13 cellular contexts compared by ENCODE assay signal in the genomic region with DNA sequence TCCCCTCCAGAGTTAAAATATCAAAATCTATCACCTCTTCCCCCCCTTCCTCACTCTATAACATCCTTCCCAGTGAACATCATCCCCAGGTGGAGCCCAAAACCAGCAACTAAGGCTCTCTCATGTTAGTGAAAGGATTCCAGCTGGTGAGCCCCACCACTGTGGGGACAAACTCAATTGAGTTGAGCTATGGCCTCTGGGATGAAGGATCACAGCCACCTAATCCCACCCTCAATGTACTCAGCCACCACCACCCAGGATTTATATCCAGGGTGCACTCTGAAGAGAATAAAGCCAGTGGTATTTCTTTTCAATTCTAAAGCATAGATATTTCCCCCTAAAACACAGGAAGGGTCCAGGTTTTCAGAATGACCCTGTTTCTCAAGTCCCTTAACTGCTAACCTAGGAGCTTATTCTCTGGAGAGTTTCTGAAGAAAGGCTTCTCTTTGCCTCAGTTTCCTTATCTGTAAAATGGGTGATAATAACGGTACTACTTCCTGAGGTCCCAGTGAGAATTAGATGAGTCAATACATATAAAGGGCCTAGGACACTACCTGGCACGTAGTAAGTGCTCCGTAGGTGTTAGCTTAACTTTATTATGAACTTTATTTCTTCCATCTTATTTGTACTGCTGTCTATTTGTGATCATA. TPM values are rescaled to one million over a fixed set of nuclear protein-coding genes. Genes with fewer than 3 reads are reported as not detected.
DNase-seq lines count a peak whose midpoint lies in the region; ATAC-seq, FAIRE-seq and TF ChIP-seq lines count a peak whose summit lies in the region.
"Had no signal": no experiment of that assay in that cellular context is flagged by ENCODE, and none has a peak within 500 bp of the region (broad histone marks: within the 10 kb centered on the region; RNA-seq: fewer than 3 reads in every experiment).

No MANE protein-coding gene starts in this region.

- in situ Hi-C loops in K562 (cut with MboI), result no loop called here
- in situ Hi-C loops in transverse colon (cut with MboI; ENCODE audit: low pct_ligation_motif_present in 1 of 4, low pct_unique_long_range_greater_than_20kb in 1 of 4, low sequenced_read_pairs in 3 of 4), result no loop called here

- TF ChIP-seq CTCF in left ventricle myocardium inferior (IDR thresholded peaks at IDR 0.05; ENCODE audit: borderline replicate concordance) (no peak), K562 (IDR thresholded peaks at IDR 0.05 in 2 of 3, conservative IDR thresholded peaks at IDR 0.05 in 1 of 3; ENCODE audit: insufficient read depth in 2 of 3, low read depth in 1 of 3, low read length in 3 of 3) (no peak), transverse colon (IDR thresholded peaks at IDR 0.05) (no peak), BE2C (IDR thresholded peaks at IDR 0.05; ENCODE audit: low read depth, low read length) (no peak)

- FAIRE-seq in K562 (lab: Jason Lieb, UNC), result no peak

- no peak for ATAC-seq in Right ventricle myocardium inferior
- no peak for ATAC-seq in K562
- ATAC-seq in GM18873 (IDR thresholded peaks at IDR 0.05; ENCODE audit: low FRiP score, unreplicated experiment), result no peak

- no peak for TF ChIP-seq EP300 in K562 (IDR thresholded peaks at IDR 0.05; ENCODE audit: low read length)
- no peak for TF ChIP-seq EP300 in transverse colon (IDR thresholded peaks at IDR 0.05; ENCODE audit: low read depth)

- no peaks in the 10 kb centered on the region for H3K9me1 ChIP-seq in K562 (ENCODE audit: control insufficient read depth, insufficient read depth, low read length)

- H3K9me3 ChIP-seq in left ventricle myocardium inferior (replicated peaks), result no peaks in the 10 kb centered on the region
- H3K9me3 ChIP-seq in K562 (replicated peaks; ENCODE audit: control insufficient read depth, insufficient read depth, low read depth, low read length), result no peaks in the 10 kb centered on the region
- H3K9me3 ChIP-seq in transverse colon, result no peaks in the 10 kb centered on the region
- no peaks in the 10 kb centered on the region for H3K9me3 ChIP-seq in BE2C
- H3K9me3 ChIP-seq: HAP-1 had no signal

- H3K4me3 ChIP-seq in left ventricle myocardium inferior (peak overlapping the region; percentile 77), K562 (peak overlapping the region; percentile 64), transverse colon (peak overlapping the region in 1 of 4 donors; percentile 61), BE2C (ENCODE audit: low read depth, low read length) (no peak overlapping the region)

- H4K20me1 ChIP-seq in K562 (replicated peaks; ENCODE audit: control insufficient read depth, insufficient read depth, low read length), result peaks cover 27% of the 10 kb centered on the region

- peak overlapping the region; percentile 68 to 98; a peak in 3 of 4 replicates for H3K9ac ChIP-seq in K562 (ENCODE audit: insufficient read depth in 1 of 2, low read depth in 2 of 2, low read length in 2 of 2)

- H3K27ac ChIP-seq in left ventricle myocardium inferior (replicated peaks), result no peak overlapping the region
- H3K27ac ChIP-seq in K562 (ENCODE audit: extremely low read depth, low read depth, low read length), result peak overlapping the region; percentile 98
- no peak overlapping the region for H3K27ac ChIP-seq in transverse colon

- 26% methylated on average over 3 of the region's 3 CpGs for WGBS in K562 (ENCODE audit: insufficient coverage, low coverage, missing lambda C conversion rate)
- 86 to 100% methylated on average over 3 of the region's 3 CpGs for WGBS in transverse colon (ENCODE audit: low coverage in 1 of 2), 2 donors

- CTCF ChIA-PET in K562 (lab: Yijun Ruan, JAX; ENCODE audit: low intra/inter-chr PET ratio), result no interaction called here

- no peaks in the 10 kb centered on the region for H3K27me3 ChIP-seq in left ventricle myocardium inferior (ENCODE audit: low read depth)
- H3K27me3 ChIP-seq in K562 (ENCODE audit: control insufficient read depth in 2 of 2, insufficient read depth in 2 of 2, low read length in 2 of 2), result no peaks in the 10 kb centered on the region
- no peaks in the 10 kb centered on the region for H3K27me3 ChIP-seq in transverse colon
- no peaks in the 10 kb centered on the region for H3K27me3 ChIP-seq in BE2C

- H3K79me2 ChIP-seq in K562 (ENCODE audit: control insufficient read depth, insufficient read depth, low read length), result peaks cover 56% of the 10 kb centered on the region

- no TSS peak for BruUV-seq in K562 (replicated peaks; lab: Mats Ljungman, UMichigan)

- TF ChIP-seq RAD21 in K562 (CRISPR knock-in tag; conservative IDR thresholded peaks at IDR 0.05 in 1 of 2, IDR thresholded peaks at IDR 0.05 in 1 of 2), result no peak

- peaks cover 45% of the 10 kb centered on the region for H3K4me1 ChIP-seq in left ventricle myocardium inferior
- peaks cover 8 to 14% of the 10 kb centered on the region in 2 experiments; a peak in 4 of 5 replicates for H3K4me1 ChIP-seq in K562 (replicated peaks in 1 of 2; ENCODE audit: control insufficient read depth in 2 of 2, insufficient read depth in 2 of 2, low read length in 2 of 2)
- peaks cover 0 to 18% (median 11%) of the 10 kb centered on the region in 4 donors for H3K4me1 ChIP-seq in transverse colon
- H3K4me1 ChIP-seq in BE2C, result no peaks in the 10 kb centered on the region

- POLR2A ChIA-PET in K562 (lab: Yijun Ruan, JAX), result interaction anchor here (0.9 to 5.1 kb wide), 4 partner anchors 10 to 126 kb away, joined by 3 to 39 read pairs (median 7); no protein-coding TSS in a partner anchor

- intact Hi-C loops in left ventricle myocardium inferior (cut with micrococcal nuclease) (no loop called here), Right ventricle myocardium inferior (cut with DNase I) (no loop called here), K562 (cut with micrococcal nuclease) (no loop called here), transverse colon (cut with DNase I; ENCODE audit: low total_unique reads) (no loop called here)

- no peak for DNase-seq in left ventricle myocardium inferior
- DNase-seq in Right ventricle myocardium inferior (ENCODE audit: missing footprints), result no peak
- DNase-seq in NAMALWA (ENCODE audit: low spot score), result peak; percentile 36
- no peak for DNase-seq in K562 (ENCODE audit: extremely low read depth in 1 of 4, low spot score in 3 of 4)
- DNase-seq in transverse colon, result no peak
- DNase-seq in BE2C, result no peak
- DNase-seq in NCI-H345 treated with DMSO at 0.1 percent for 48 hours (lab: John Stamatoyannopoulos, UW; ENCODE audit: unreplicated experiment), result no peak
- DNase-seq: amygdala, EL, NCI-H2171 treated with DMSO at 0.1 percent for 48 hours, posterior cingulate gyrus had no signal

- H3K36me3 ChIP-seq in left ventricle myocardium inferior (no peaks in the 10 kb centered on the region), K562 (ENCODE audit: control insufficient read depth, insufficient read depth, low read length) (peaks cover 9% of the 10 kb centered on the region; the same call in 2 of the 3 replicates), transverse colon (no peaks in the 10 kb centered on the region), BE2C (no peaks in the 10 kb centered on the region)
- H3K36me3 ChIP-seq: HAP-1 had no signal

- TF ChIP-seq POLR2A in K562 (conservative IDR thresholded peaks at IDR 0.05) (peak; percentile 27; the same call in 1 of the 2 replicates), transverse colon (IDR thresholded peaks at IDR 0.05) (peak; percentile 36)

- H3K4me2 ChIP-seq in K562 (ENCODE audit: insufficient read depth, low read length), result peak overlapping the region; percentile 88

- H2AFZ ChIP-seq in K562 (ENCODE audit: low read depth, low read length), result no peak overlapping the region

RNA-seq across cellular contexts. Expression of a gene that starts 15.6 kb away (rescaled TPM):
- total RNA-seq in left ventricle myocardium inferior (19.4 TPM), Right ventricle myocardium inferior (15.3 TPM), K562 (2014; rRNA removed) (0.18 and 0.53 TPM in 2 replicates), K562 (2014; rRNA removed; fragmentation: Illumina TruSeq; extraction: Trizol) (0.58 and 1.4 TPM in 2 replicates), K562 (2015; rRNA removed; fragmentation: Illumina TruSeq; extraction: Trizol) (0.19 and 0.40 TPM in 2 replicates), K562 (2021) (0.76 and 0.82 TPM in 2 replicates), transverse colon (10 to 100 TPM in 3 of 4 donors, 1 to 10 TPM in 1; 7.4 to 61.0 (median 31.5) TPM)
- total RNA-seq in K562 (2011; cell fraction: chromatin; rRNA removed; ENCODE audit: low replicate concordance), result 0.72 and 1.8 TPM in 2 replicates
- total RNA-seq in K562 (2011; cell fraction: nucleolus; rRNA removed), result 1.3 and 1.7 TPM in 2 replicates
- total RNA-seq in K562 (2011; cell fraction: nucleoplasm; rRNA removed), result 2.4 and 2.7 TPM in 2 replicates
- polyA plus RNA-seq in K562 (2011; rRNA removed) (0.28 and 0.42 TPM in 2 replicates), K562 (2014; fragmentation: Illumina TruSeq; extraction: Trizol) (0.18 TPM in 1 of 2 replicates, not detected in the other), K562 (2014; fragmentation: Nextera tagmentation; extraction: Ambion mirVana) (not detected), K562 (2014; rRNA removed) (0.43 and 1.2 TPM in 2 replicates)
- polyA plus RNA-seq in K562 (2011; cell fraction: cytosol; rRNA removed), result 0.24 and 0.46 TPM in 2 replicates
- polyA plus RNA-seq in K562 (2011; cell fraction: nucleus; rRNA removed), result 1.7 and 2.6 TPM in 2 replicates
- 0.14 and 0.24 TPM in 2 replicates for polyA plus RNA-seq in K562 (2012)
- 0.21 TPM in 1 of 2 replicates, not detected in the other for polyA minus RNA-seq in K562 (2011; rRNA and poly(A)+ RNA removed)
- not detected in 2 replicates for polyA minus RNA-seq in K562 (2011; cell fraction: cytosol; rRNA and poly(A)+ RNA removed)
- polyA minus RNA-seq in K562 (2011; cell fraction: nucleus; rRNA and poly(A)+ RNA removed), result 0.67 and 1.4 TPM in 2 replicates
- 38.1 TPM for polyA plus RNA-seq in BE2C (2012; ENCODE audit: insufficient read depth, insufficient read length, low read depth)

RNA-seq across cellular contexts. Expression of a gene that starts 33.9 kb away (rescaled TPM):
- total RNA-seq in left ventricle myocardium inferior (0.44 TPM), Right ventricle myocardium inferior (0.51 TPM), K562 (2014; rRNA removed) (0.08 and 0.09 TPM in 2 replicates), K562 (2014; rRNA removed; fragmentation: Illumina TruSeq; extraction: Trizol) (0.06 and 0.11 TPM in 2 replicates), K562 (2015; rRNA removed; fragmentation: Illumina TruSeq; extraction: Trizol) (0.04 and 0.07 TPM in 2 replicates), K562 (2021) (0.20 and 0.22 TPM in 2 replicates), transverse colon (1 to 10 TPM in 3 of 4 donors, under 1 TPM in 1; 0.40 to 2.5 (median 1.5) TPM)
- total RNA-seq in K562 (2011; cell fraction: chromatin; rRNA removed; ENCODE audit: low replicate concordance), result 0.56 and 0.58 TPM in 2 replicates
- total RNA-seq in K562 (2011; cell fraction: nucleolus; rRNA removed), result 0.33 and 0.53 TPM in 2 replicates
- 0.46 and 0.51 TPM in 2 replicates for total RNA-seq in K562 (2011; cell fraction: nucleoplasm; rRNA removed)
- polyA plus RNA-seq in K562 (2011; rRNA removed) (0.12 and 0.14 TPM in 2 replicates), K562 (2014; fragmentation: Illumina TruSeq; extraction: Trizol) (0.10 and 0.30 TPM in 2 replicates), K562 (2014; fragmentation: Nextera tagmentation; extraction: Ambion mirVana) (under 1 TPM in 1 of 2 experiments, not detected in 1; 0.10 TPM), K562 (2014; rRNA removed) (0.16 and 0.20 TPM in 2 replicates)
- polyA plus RNA-seq in K562 (2011; cell fraction: cytosol; rRNA removed), result 0.12 and 0.25 TPM in 2 replicates
- polyA plus RNA-seq in K562 (2011; cell fraction: nucleus; rRNA removed), result 0.31 TPM in 2 replicates
- polyA plus RNA-seq in K562 (2012), result 0.18 and 0.30 TPM in 2 replicates
- polyA minus RNA-seq in K562 (2011; rRNA and poly(A)+ RNA removed), result 0.07 and 0.15 TPM in 2 replicates
- not detected in 2 replicates for polyA minus RNA-seq in K562 (2011; cell fraction: cytosol; rRNA and poly(A)+ RNA removed)
- polyA minus RNA-seq in K562 (2011; cell fraction: nucleus; rRNA and poly(A)+ RNA removed), result 0.11 and 0.13 TPM in 2 replicates
- 100 TPM for polyA plus RNA-seq in BE2C (2012; ENCODE audit: insufficient read depth, insufficient read length, low read depth)

RNA-seq across cellular contexts. Expression of a gene that starts 43.9 kb away (rescaled TPM):
- total RNA-seq in left ventricle myocardium inferior (25.3 TPM), Right ventricle myocardium inferior (24.8 TPM), K562 (2014; rRNA removed) (11.0 and 13.0 TPM in 2 replicates), K562 (2014; rRNA removed; fragmentation: Illumina TruSeq; extraction: Trizol) (28.2 and 28.4 TPM in 2 replicates), K562 (2015; rRNA removed; fragmentation: Illumina TruSeq; extraction: Trizol) (30.0 and 31.3 TPM in 2 replicates), K562 (2021) (78.5 and 87.1 TPM in 2 replicates), transverse colon (10 to 100 TPM; 32.4 to 78.6 (median 46.2) TPM)
- total RNA-seq in K562 (2011; cell fraction: chromatin; rRNA removed; ENCODE audit: low replicate concordance), result 36.8 and 50.0 TPM in 2 replicates
- total RNA-seq in K562 (2011; cell fraction: nucleolus; rRNA removed), result 22.8 and 30.1 TPM in 2 replicates
- total RNA-seq in K562 (2011; cell fraction: nucleoplasm; rRNA removed), result 21.9 and 22.2 TPM in 2 replicates
- polyA plus RNA-seq in K562 (2011; rRNA removed) (18.1 and 33.3 TPM in 2 replicates), K562 (2014; fragmentation: Illumina TruSeq; extraction: Trizol) (88.0 and 101 TPM in 2 replicates), K562 (2014; fragmentation: Nextera tagmentation; extraction: Ambion mirVana) (1 to 10 TPM; 3.0 to 8.3 TPM), K562 (2014; rRNA removed) (22.8 and 26.1 TPM in 2 replicates)
- polyA plus RNA-seq in K562 (2011; cell fraction: cytosol; rRNA removed), result 20.3 and 35.8 TPM in 2 replicates
- polyA plus RNA-seq in K562 (2011; cell fraction: nucleus; rRNA removed), result 21.9 and 25.6 TPM in 2 replicates
- polyA plus RNA-seq in K562 (2012), result 62.3 and 73.0 TPM in 2 replicates
- 25.2 and 30.7 TPM in 2 replicates for polyA minus RNA-seq in K562 (2011; rRNA and poly(A)+ RNA removed)
- polyA minus RNA-seq in K562 (2011; cell fraction: cytosol; rRNA and poly(A)+ RNA removed), result 22.9 and 35.8 TPM in 2 replicates
- polyA minus RNA-seq in K562 (2011; cell fraction: nucleus; rRNA and poly(A)+ RNA removed), result 15.2 and 21.9 TPM in 2 replicates
- 197 TPM for polyA plus RNA-seq in BE2C (2012; ENCODE audit: insufficient read depth, insufficient read length, low read depth)

RNA-seq across cellular contexts. Expression of a gene that starts 53.0 kb away (rescaled TPM):
- 4.9 TPM for total RNA-seq in left ventricle myocardium inferior
- total RNA-seq in Right ventricle myocardium inferior, result 3.5 TPM
- total RNA-seq in K562 (2011; cell fraction: chromatin; rRNA removed; ENCODE audit: low replicate concordance), result 9.3 and 16.8 TPM in 2 replicates
- 6.4 and 6.7 TPM in 2 replicates for total RNA-seq in K562 (2011; cell fraction: nucleolus; rRNA removed)
- total RNA-seq in K562 (2011; cell fraction: nucleoplasm; rRNA removed), result 7.7 and 8.3 TPM in 2 replicates
- total RNA-seq in K562 (2014; rRNA removed), result 0.09 and 0.53 TPM in 2 replicates
- total RNA-seq in K562 (2014; rRNA removed; fragmentation: Illumina TruSeq; extraction: Trizol), result 0.38 and 0.51 TPM in 2 replicates
- total RNA-seq in K562 (2015; rRNA removed; fragmentation: Illumina TruSeq; extraction: Trizol), result 0.38 and 0.40 TPM in 2 replicates
- 0.56 and 1.3 TPM in 2 replicates for total RNA-seq in K562 (2021)
- 1.6 and 1.8 TPM in 2 replicates for polyA plus RNA-seq in K562 (2011; rRNA removed)
- polyA plus RNA-seq in K562 (2011; cell fraction: cytosol; rRNA removed), result 1.3 and 2.3 TPM in 2 replicates
- polyA plus RNA-seq in K562 (2011; cell fraction: nucleus; rRNA removed), result 12.2 and 13.9 TPM in 2 replicates
- 0.74 and 1.2 TPM in 2 replicates for polyA plus RNA-seq in K562 (2012)
- polyA plus RNA-seq in K562 (2014; fragmentation: Illumina TruSeq; extraction: Trizol), result 0.73 and 0.76 TPM in 2 replicates
- under 1 TPM; 0.34 to 0.45 TPM for polyA plus RNA-seq in K562 (2014; fragmentation: Nextera tagmentation; extraction: Ambion mirVana)
- 0.60 and 1.0 TPM in 2 replicates for polyA plus RNA-seq in K562 (2014; rRNA removed)
- 0.96 and 1.8 TPM in 2 replicates for polyA minus RNA-seq in K562 (2011; rRNA and poly(A)+ RNA removed)
- polyA minus RNA-seq in K562 (2011; cell fraction: cytosol; rRNA and poly(A)+ RNA removed), result 1.1 TPM in 1 of 2 replicates, not detected in the other
- 3.4 and 3.6 TPM in 2 replicates for polyA minus RNA-seq in K562 (2011; cell fraction: nucleus; rRNA and poly(A)+ RNA removed)
- 100 to 1,000 TPM; 284 to 483 (median 296) TPM for total RNA-seq in transverse colon
- 4.4 TPM for polyA plus RNA-seq in BE2C (2012; ENCODE audit: insufficient read depth, insufficient read length, low read depth)
